Comparison of ENCODE assay signal across 28 cellular contexts in genomic region chr1:51750729-51751128, GRCh38.
DNase-seq lines count a peak whose midpoint lies in the region; ATAC-seq, FAIRE-seq and TF ChIP-seq lines count a peak whose summit lies in the region.
"Had no signal": no experiment of that assay in that cellular context is flagged by ENCODE, and none has a peak within 500 bp of the region (broad histone marks: within the 10 kb centered on the region; RNA-seq: fewer than 3 reads in every experiment).

No MANE protein-coding gene starts in this region.

- DNase-seq in EH (ENCODE audit: low read depth) (peak; percentile 25), PC-3 (peak; percentile 80), endothelial cell of umbilical vein (ENCODE audit: low read depth, low spot score) (no peak), lung microvascular endothelial cell (ENCODE audit: low read depth in 2 of 2) (peak; percentile 15 to 19), HT-29 (ENCODE audit: low spot score) (no peak), tibial nerve (ENCODE audit: low spot score in 2 of 2) (no peak)
- no peak for DNase-seq in activated effector memory CD4-positive, alpha-beta T cell treated with Interleukin-2 at 50 U/mL for 16 hours
- DNase-seq: activated CD4-positive, alpha-beta T cell treated with anti-CD3 and anti-CD28 coated beads, Interleukin-2, amount 10 ng/mL, durations not matched to agents 24 days and 14 days; activated effector memory CD4-positive, alpha-beta T cell treated with anti-CD3 and anti-CD28 coated beads, Interleukin-2, amount 50 U/mL, for 16 hours; activated T-cell treated with anti-CD3 and anti-CD28 coated beads, Interleukin-2, amount 50 U/mL, for 1 hour; central memory CD4-positive, alpha-beta T cell; effector memory CD8-positive, alpha-beta T cell; hypothalamus; immature natural killer cell; left colon; mesendoderm; NCI-H1048; NCI-H2107 had no signal

- POLR2A ChIA-PET in PC-3 (lab: Charles Lee; ENCODE audit: unreplicated experiment) = no interaction called here
- POLR2A ChIA-PET in endothelial cell of umbilical vein (lab: Charles Lee) = no interaction called here

- H3K9me3 ChIP-seq in PC-3 (ENCODE audit: low read length) (no peaks in the 10 kb centered on the region), endothelial cell of umbilical vein (replicated peaks; ENCODE audit: control insufficient read depth, insufficient read depth, low read length) (no peaks in the 10 kb centered on the region), tibial nerve (no peaks in the 10 kb centered on the region)
- H3K9me3 ChIP-seq: A549, SJSA1, thoracic aorta had no signal

- H3K79me2 ChIP-seq in PC-3 (ENCODE audit: low read length) (no peaks in the 10 kb centered on the region), endothelial cell of umbilical vein (ENCODE audit: control insufficient read depth, insufficient read depth, low read length) (no peaks in the 10 kb centered on the region)

- H3K4me2 ChIP-seq in PC-3 (ENCODE audit: low read length) (peak overlapping the region; percentile 52), endothelial cell of umbilical vein (ENCODE audit: insufficient read depth, low read length) (peak overlapping the region; percentile 54)
- H3K4me2 ChIP-seq: A549, smooth muscle cell had no signal

- CTCF ChIA-PET in PC-3 (lab: Charles Lee) (interaction anchor here (0.9 kb wide), 1 partner anchor 181 kb away, joined by 4 read pairs; no protein-coding TSS in a partner anchor), endothelial cell of umbilical vein (lab: Charles Lee) (interaction anchor here (0.5 to 2.6 kb wide), 18 partner anchors 10 to 1177 kb away, joined by 3 to 14 read pairs (median 4); partner anchors contain the start of gene SCP2)

- dilution Hi-C loops in endothelial cell of umbilical vein (cut with MboI; ENCODE audit: extremely low pct_ligation_motif_present, low sequenced_read_pairs) = no loop called here

- no peak for TF ChIP-seq EP300 in tibial nerve (IDR thresholded peaks at IDR 0.05)

- no peaks in the 10 kb centered on the region for H4K20me1 ChIP-seq in PC-3 (ENCODE audit: low read length)
- no peaks in the 10 kb centered on the region for H4K20me1 ChIP-seq in endothelial cell of umbilical vein (replicated peaks; ENCODE audit: control insufficient read depth, extremely low read depth, insufficient read depth, low read length)

- WGBS in tibial nerve, 2 donors = 96 to 100% methylated on average over 1 of the region's 1 CpG

- H3K4me1 ChIP-seq in PC-3 (ENCODE audit: insufficient read depth, low read length) (peaks cover 20% of the 10 kb centered on the region), endothelial cell of umbilical vein (ENCODE audit: control insufficient read depth, extremely low read depth, insufficient read depth, low read length) (peaks cover 20% of the 10 kb centered on the region), tibial nerve (no peaks in the 10 kb centered on the region)
- H3K4me1 ChIP-seq: parathyroid adenoma had no signal

- intact Hi-C loops in PC-3 (cut with micrococcal nuclease) (no loop called here), endothelial cell of umbilical vein (cut with micrococcal nuclease) (no loop called here)

- ATAC-seq in PC-3 = peak; percentile 91
- no peak for ATAC-seq in GM19035 (IDR thresholded peaks at IDR 0.05; ENCODE audit: unreplicated experiment)
- ATAC-seq: A549; effector memory CD8-positive, alpha-beta T cell; esophagus mucosa; left colon; WTC11 had no signal

- BruUV-seq in PC-3 (replicated peaks; lab: Mats Ljungman, UMichigan) (no TSS peak), endothelial cell of umbilical vein (replicated peaks; lab: Mats Ljungman, UMichigan) (no TSS peak)

- H3K4me3 ChIP-seq in PC-3 (ENCODE audit: low read length) = no peak overlapping the region
- no peak overlapping the region for H3K4me3 ChIP-seq in endothelial cell of umbilical vein (replicated peaks in 1 of 3; ENCODE audit: insufficient read depth in 1 of 3, low read depth in 1 of 3, low read length in 3 of 3)
- H3K4me3 ChIP-seq in tibial nerve = no peak overlapping the region
- H3K4me3 ChIP-seq: A549, SJSA1, smooth muscle cell, thoracic aorta had no signal

- H3K27ac ChIP-seq in PC-3 (ENCODE audit: low read length) (peak overlapping the region; percentile 65), endothelial cell of umbilical vein (ENCODE audit: insufficient read depth, low read depth, low read length) (peak overlapping the region; percentile 62), tibial nerve (no peak overlapping the region)
- H3K27ac ChIP-seq: A549, parathyroid adenoma, thoracic aorta had no signal

- H3K9me2 ChIP-seq in PC-3 (replicated peaks; ENCODE audit: low read length) = no peaks in the 10 kb centered on the region

- H3K27me3 ChIP-seq in PC-3 (ENCODE audit: low read length) (no peaks in the 10 kb centered on the region), endothelial cell of umbilical vein (ENCODE audit: control insufficient read depth in 2 of 2, insufficient read depth in 2 of 2, low read length in 2 of 2) (no peaks in the 10 kb centered on the region), tibial nerve (no peaks in the 10 kb centered on the region)
- H3K27me3 ChIP-seq: SJSA1 had no signal

- no peak for TF ChIP-seq POLR2A in endothelial cell of umbilical vein (IDR thresholded peaks at IDR 0.05; ENCODE audit: low read depth, low read length)
- no peak for TF ChIP-seq POLR2A in tibial nerve (IDR thresholded peaks at IDR 0.05)

- H3K9ac ChIP-seq in PC-3 (ENCODE audit: low read length) (no peak overlapping the region), endothelial cell of umbilical vein (replicated peaks; ENCODE audit: extremely low read depth, insufficient read depth, low read length) (peak overlapping the region; percentile 27)
- H3K9ac ChIP-seq: parathyroid adenoma had no signal

- TF ChIP-seq CTCF in PC-3 (conservative IDR thresholded peaks at IDR 0.05; ENCODE audit: low read depth, low read length) (no peak), endothelial cell of umbilical vein (IDR thresholded peaks at IDR 0.05; ENCODE audit: extremely low read depth in 1 of 2, insufficient read depth in 1 of 2, low read depth in 1 of 2, low read length in 2 of 2) (no peak), tibial nerve (IDR thresholded peaks at IDR 0.05) (no peak)

- peaks cover 6% of the 10 kb centered on the region for H3F3A ChIP-seq in PC-3 (ENCODE audit: low read length, unreplicated experiment)

- H3K36me3 ChIP-seq in PC-3 (ENCODE audit: low read depth, low read length) (peaks cover 3% of the 10 kb centered on the region; the same call in 1 of the 2 replicates), endothelial cell of umbilical vein (ENCODE audit: control insufficient read depth in 2 of 2, extremely low read depth in 1 of 2, insufficient read depth in 2 of 2, low read length in 2 of 2) (peaks cover 3 to 9% of the 10 kb centered on the region in 2 experiments), tibial nerve (peaks cover 0 to 61% (median 0%) of the 10 kb centered on the region in 3 donors)

- no peaks in the 10 kb centered on the region for H3K9me1 ChIP-seq in endothelial cell of umbilical vein (replicated peaks; ENCODE audit: control insufficient read depth, extremely low read depth, insufficient read depth, low read length)

- H2AFZ ChIP-seq in PC-3 (ENCODE audit: low read length) = no peak overlapping the region
- no peak overlapping the region for H2AFZ ChIP-seq in endothelial cell of umbilical vein (ENCODE audit: low read depth, low read length)
- H2AFZ ChIP-seq: parathyroid adenoma had no signal

- no peak for FAIRE-seq in endothelial cell of umbilical vein (lab: Jason Lieb, UNC)
- FAIRE-seq: A549, astrocyte, urothelium cell line had no signal

TF ChIP-seq in endothelial cell of umbilical vein, 7 proteins besides CTCF, POLR2A, EP300 and RAD21:
- TF ChIP-seq JUN (IDR thresholded peaks at IDR 0.05; ENCODE audit: borderline replicate concordance, insufficient read depth, insufficient read length, low read depth) = no peak
- no peak for TF ChIP-seq MYC (IDR thresholded peaks at IDR 0.05; ENCODE audit: low read depth, low read length)
- no peak for TF ChIP-seq POLR2AphosphoS5 (IDR thresholded peaks at IDR 0.05; ENCODE audit: insufficient read depth, low read depth, low read length)
- TF ChIP-seq EZH2 (IDR thresholded peaks at IDR 0.05; ENCODE audit: borderline replicate concordance, low read depth, low read length, severe bottlenecking) = no peak
- no peak for TF ChIP-seq MAX (IDR thresholded peaks at IDR 0.05; ENCODE audit: insufficient read depth, insufficient read length)
- no peak for TF ChIP-seq FOS (IDR thresholded peaks at IDR 0.05; ENCODE audit: borderline replicate concordance, insufficient read depth, low read length)

Comparison
In these comparisons a context has a peak if more than half of its experiments do, and no peak if none do; other contexts are left out.
1. DNase-seq: peak in EH (single experiment), PC-3 (single experiment) and lung microvascular endothelial cell (2 of 2); none in endothelial cell of umbilical vein (single experiment), activated effector memory CD4-positive, alpha-beta T cell treated with Interleukin-2 at 50 U/mL for 16 hours (single experiment), HT-29 (single experiment) and tibial nerve (0 of 2).
2. H3K27ac ChIP-seq: peak in PC-3 (single experiment) and endothelial cell of umbilical vein (single experiment); none in tibial nerve (0 of 4).